ENCODE assay signal across 21 cellular contexts in the genomic region with DNA sequence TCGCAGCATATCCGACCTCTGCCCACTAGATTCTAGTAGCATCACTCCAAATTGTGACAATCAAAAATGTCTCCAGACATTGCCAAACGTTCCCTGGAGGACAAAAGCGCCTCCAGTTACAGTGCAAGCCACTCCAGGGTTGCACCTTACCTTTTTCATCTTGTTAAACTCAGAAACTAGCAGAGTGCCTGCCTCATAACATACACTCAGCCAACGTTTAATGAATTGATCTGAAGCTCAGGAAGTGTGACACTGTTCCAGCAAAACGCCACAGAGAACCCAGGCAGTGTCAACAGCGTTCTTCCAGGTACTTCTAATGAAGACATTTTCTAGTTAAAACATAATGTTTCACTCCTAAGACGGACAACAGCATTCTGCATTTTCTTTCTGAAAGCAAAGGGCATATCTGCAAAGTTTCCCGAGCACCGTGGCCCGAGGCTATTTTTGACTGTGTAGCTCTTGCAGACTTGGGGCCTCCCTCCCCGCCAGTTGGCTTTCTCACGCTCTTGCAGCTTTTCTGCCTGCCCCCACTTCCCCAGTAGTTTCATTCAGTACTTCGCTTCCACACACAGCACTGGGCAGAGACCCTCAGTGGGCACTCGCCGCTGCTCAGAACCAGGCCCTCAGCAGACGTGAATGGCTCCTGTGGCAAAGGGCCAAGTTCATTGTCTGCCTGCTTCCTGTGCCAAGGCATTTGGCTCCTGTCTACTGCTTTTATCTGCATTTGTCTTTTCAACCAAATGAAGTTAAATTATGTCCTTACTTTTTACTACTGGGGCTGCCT.
A peak's percentile ranks its signal among the peaks of the same experiment; 100 is the strongest.
DNase-seq lines count a peak whose midpoint lies in the region; ATAC-seq, FAIRE-seq and TF ChIP-seq lines count a peak whose summit lies in the region.
"Had no signal": no experiment of that assay in that cellular context is flagged by ENCODE, and none has a peak within 500 bp of the region (broad histone marks: within the 10 kb centered on the region; RNA-seq: fewer than 3 reads in every experiment).

No MANE protein-coding gene starts in this region.

- POLR2A ChIA-PET in CD4-positive, alpha-beta T cell (lab: Charles Lee): no interaction called here

- intact Hi-C loops in thyroid gland (cut with DNase I): no loop called here
- intact Hi-C loops in CD4-positive, alpha-beta T cell (cut with DNase I, micrococcal nuclease): no loop called here

- H3K4me2 ChIP-seq in hepatocyte: peak overlapping the region; percentile 30
- H3K4me2 ChIP-seq: smooth muscle cell had no signal

- no peak for ATAC-seq in CD4-positive, alpha-beta T cell (ENCODE audit: poor library complexity)
- ATAC-seq: natural killer cell, WTC11 had no signal

- H3K4me1 Mint-ChIP-seq in CD4-positive, alpha-beta T cell (ENCODE audit: low read depth): no peaks in the 10 kb centered on the region
- H3K4me1 Mint-ChIP-seq: activated naive CD8-positive, alpha-beta T cell treated with anti-CD3 and anti-CD28 coated beads for 36 hours; natural killer cell had no signal

- H3K79me2 ChIP-seq in hepatocyte: no peaks in the 10 kb centered on the region

- H3K9me2 ChIP-seq in hepatocyte (replicated peaks; ENCODE audit: insufficient read depth): no peaks in the 10 kb centered on the region

- peak overlapping the region; percentile 48 for H3K27ac ChIP-seq in hepatocyte
- no peak overlapping the region for H3K27ac ChIP-seq in thyroid gland
- no peak overlapping the region for H3K27ac ChIP-seq in CD4-positive, alpha-beta T cell (ENCODE audit: low read depth, low read length)
- H3K27ac ChIP-seq: dorsolateral prefrontal cortex, SJSA1 had no signal

- no peak overlapping the region for H3K27ac Mint-ChIP-seq in CD4-positive, alpha-beta T cell
- H3K27ac Mint-ChIP-seq: activated naive CD8-positive, alpha-beta T cell treated with anti-CD3 and anti-CD28 coated beads for 36 hours; natural killer cell; WTC11 had no signal

- peak; percentile 1 for DNase-seq in NCI-H1436 (lab: John Stamatoyannopoulos, UW)
- no peak for DNase-seq in NCI-H1436 treated with DMSO at 0.1 percent for 48 hours (lab: John Stamatoyannopoulos, UW)
- DNase-seq in cerebellar cortex (ENCODE audit: low spot score): peak; percentile 24
- DNase-seq in hepatocyte (ENCODE audit: low spot score): peak; percentile 19
- peak; percentile 39 to 60 for DNase-seq in thyroid gland
- no peak for DNase-seq in RCC 7860 (ENCODE audit: low spot score)
- DNase-seq in germinal center (ENCODE audit: low spot score): no peak
- no peak for DNase-seq in CD4-positive, alpha-beta T cell
- DNase-seq: 8988T; activated CD8-positive, alpha-beta memory T cell treated with anti-CD3 and anti-CD28 coated beads, Interleukin-2, amount 50 U/mL, for 4 hours; activated naive CD8-positive, alpha-beta T cell treated with anti-CD3 and anti-CD28 coated beads for 36 hours; Caco-2; kidney glomerular epithelial cell; natural killer cell; NCI-H524 treated with DMSO at 0.1 percent for 48 hours had no signal

- peaks cover 23% of the 10 kb centered on the region for H3K27me3 Mint-ChIP-seq in CD4-positive, alpha-beta T cell

- TF ChIP-seq CTCF in hepatocyte (IDR thresholded peaks at IDR 0.05; ENCODE audit: poor library complexity): no peak
- no peak for TF ChIP-seq CTCF in thyroid gland (IDR thresholded peaks at IDR 0.05)
- no peak for TF ChIP-seq CTCF in CD4-positive, alpha-beta T cell (IDR thresholded peaks at IDR 0.05)

- H4K20me1 ChIP-seq in hepatocyte (ENCODE audit: insufficient read depth, poor library complexity, severe bottlenecking): no peaks in the 10 kb centered on the region

- CTCF ChIA-PET in CD4-positive, alpha-beta T cell (lab: Charles Lee): no interaction called here

- no peaks in the 10 kb centered on the region for H3K9me3 Mint-ChIP-seq in CD4-positive, alpha-beta T cell
- H3K9me3 Mint-ChIP-seq: activated naive CD8-positive, alpha-beta T cell treated with anti-CD3 and anti-CD28 coated beads for 36 hours; natural killer cell had no signal

- TF ChIP-seq POLR2A in thyroid gland (IDR thresholded peaks at IDR 0.05): no peak

- H3K9me3 ChIP-seq in hepatocyte (ENCODE audit: low read depth): no peaks in the 10 kb centered on the region
- no peaks in the 10 kb centered on the region for H3K9me3 ChIP-seq in thyroid gland
- H3K9me3 ChIP-seq in CD4-positive, alpha-beta T cell (ENCODE audit: control insufficient read depth, low read length): no peaks in the 10 kb centered on the region
- H3K9me3 ChIP-seq: Caco-2, SJSA1, tibial nerve had no signal

- H3K4me3 Mint-ChIP-seq in CD4-positive, alpha-beta T cell: no peak overlapping the region
- H3K4me3 Mint-ChIP-seq: activated naive CD8-positive, alpha-beta T cell treated with anti-CD3 and anti-CD28 coated beads for 36 hours; natural killer cell; WTC11 had no signal

- FAIRE-seq in RCC 7860 (lab: Jason Lieb, UNC): no peak
- FAIRE-seq: frontal cortex had no signal

- peaks cover 6% of the 10 kb centered on the region for H3K4me1 ChIP-seq in hepatocyte (ENCODE audit: insufficient read depth)
- peaks cover 0 to 14% of the 10 kb centered on the region in 2 donors for H3K4me1 ChIP-seq in thyroid gland
- H3K4me1 ChIP-seq: Caco-2, SJSA1 had no signal

- WGBS in hepatocyte (ENCODE audit: low lambda C conversion rate, missing lambda C conversion rate): 72% methylated on average over 17 of the region's 17 CpGs
- WGBS in thyroid gland, 2 donors: 32 to 55% methylated on average over 17 of the region's 17 CpGs

- no peaks in the 10 kb centered on the region for H3K27me3 ChIP-seq in hepatocyte
- no peaks in the 10 kb centered on the region for H3K27me3 ChIP-seq in thyroid gland
- no peaks in the 10 kb centered on the region for H3K27me3 ChIP-seq in CD4-positive, alpha-beta T cell (ENCODE audit: control insufficient read depth, insufficient read depth, low read length)
- H3K27me3 ChIP-seq: SJSA1, tibial nerve had no signal

- H3K36me3 Mint-ChIP-seq in CD4-positive, alpha-beta T cell (ENCODE audit: low read depth): no peaks in the 10 kb centered on the region
- H3K36me3 Mint-ChIP-seq: activated naive CD8-positive, alpha-beta T cell treated with anti-CD3 and anti-CD28 coated beads for 36 hours; natural killer cell had no signal

- H3K4me3 ChIP-seq in hepatocyte: no peak overlapping the region
- H3K4me3 ChIP-seq in thyroid gland (replicated peaks in 1 of 3): no peak overlapping the region
- H3K4me3 ChIP-seq: SJSA1, smooth muscle cell, tibial nerve had no signal

- no peak overlapping the region for H2AFZ ChIP-seq in hepatocyte

- no peaks in the 10 kb centered on the region for H3K36me3 ChIP-seq in hepatocyte (replicated peaks; ENCODE audit: insufficient read depth, low read depth)
- no peaks in the 10 kb centered on the region for H3K36me3 ChIP-seq in thyroid gland
- H3K36me3 ChIP-seq: SJSA1, tibial nerve had no signal

Comparison
In these comparisons a context has a peak if more than half of its experiments do, and no peak if none do; other contexts are left out.
1. DNase-seq: peak in NCI-H1436 (single experiment), cerebellar cortex (single experiment), hepatocyte (single experiment) and thyroid gland (2 of 2); none in NCI-H1436 treated with DMSO at 0.1 percent for 48 hours (single experiment), RCC 7860 (single experiment), germinal center (single experiment) and CD4-positive, alpha-beta T cell (0 of 10).